ENCODE assay signal across 1 cellular context in genomic region chr15:31372635-31373091, GRCh38.
TF ChIP-seq lines count a peak whose summit lies in the region.

No MANE protein-coding gene starts in this region.

TF ChIP-seq in H1, 55 proteins besides CTCF, POLR2A, EP300 and RAD21:
- TF ChIP-seq PHF8 (conservative IDR thresholded peaks at IDR 0.05; ENCODE audit: low read depth, low read length) (no peak), GABPA (IDR thresholded peaks at IDR 0.05; ENCODE audit: borderline replicate concordance, insufficient read depth, low read length) (0 out of 2 replicates have a peak, but pooled peaks have one; percentile 17), CHD7 (IDR thresholded peaks at IDR 0.05; ENCODE audit: insufficient replicate concordance, low read length) (no peak), EGR1 (IDR thresholded peaks at IDR 0.05; ENCODE audit: borderline replicate concordance, low read depth, low read length) (no peak), SRF (IDR thresholded peaks at IDR 0.05; ENCODE audit: low read depth, low read length) (no peak), TBP (IDR thresholded peaks at IDR 0.05; ENCODE audit: low read depth, low read length) (peak; percentile 71; the same call in 1 of the 2 replicates), SP1 (IDR thresholded peaks at IDR 0.05; ENCODE audit: low read depth, low read length) (peak; percentile 42; the same call in 1 of the 2 replicates), SIN3A (conservative IDR thresholded peaks at IDR 0.05 in 1 of 2, IDR thresholded peaks at IDR 0.05 in 1 of 2; ENCODE audit: low read depth in 1 of 2, low read length in 2 of 2) (peak in 1 of 2 experiments; percentile 58; a peak in 1 of 4 replicates), MAX (IDR thresholded peaks at IDR 0.05) (peak; percentile 44; the same call in 1 of the 2 replicates), ZNF274 (IDR thresholded peaks at IDR 0.05; ENCODE audit: borderline replicate concordance, extremely low read depth, low read length) (no peak), TCF12 (IDR thresholded peaks at IDR 0.05; ENCODE audit: low read depth, low read length) (peak; percentile 79; the same call in 1 of the 2 replicates), BRCA1 (IDR thresholded peaks at IDR 0.05; ENCODE audit: low read depth, low read length) (no peak), BACH1 (IDR thresholded peaks at IDR 0.05; ENCODE audit: low read length) (no peak), CREB1 (IDR thresholded peaks at IDR 0.05) (no peak), TAF1 (IDR thresholded peaks at IDR 0.05; ENCODE audit: low read depth, low read length) (no peak), CTBP2 (IDR thresholded peaks at IDR 0.05; ENCODE audit: borderline replicate concordance, insufficient read depth, insufficient read length, low read length) (no peak), HDAC2 (IDR thresholded peaks at IDR 0.05; ENCODE audit: borderline replicate concordance in 1 of 2, low read depth in 2 of 2, low read length in 2 of 2) (no peak)
